Comparison of ENCODE assay signal across 24 cellular contexts in genomic region chr12:132578826-132579225, GRCh38. TPM values are rescaled to one million over a fixed set of nuclear protein-coding genes. Genes with fewer than 3 reads are reported as not detected.
A peak's percentile ranks its signal among the peaks of the same experiment; 100 is the strongest.
DNase-seq lines count a peak whose midpoint lies in the region; ATAC-seq and TF ChIP-seq lines count a peak whose summit lies in the region.
"Had no signal": no experiment of that assay in that cellular context is flagged by ENCODE, and none has a peak within 500 bp of the region (broad histone marks: within the 10 kb centered on the region; RNA-seq: fewer than 3 reads in every experiment).

No MANE protein-coding gene starts in this region.

- no peak for TF ChIP-seq POLR2A in GM18505 (IDR thresholded peaks at IDR 0.05; ENCODE audit: borderline replicate concordance, extremely low read depth, insufficient read depth, insufficient read length)

- no peak for DNase-seq in glutamatergic neuron
- no peak for DNase-seq in neural crest cell (ENCODE audit: low read depth, low spot score)
- DNase-seq in stimulated activated effector memory CD8-positive, alpha-beta T cell treated with anti-CD3 and anti-CD28 coated beads, Interleukin-12 subunit alpha, Interleukin-12 subunit beta, amount 100 ng/mL, for 72 hours (ENCODE audit: low spot score in 2 of 2): no peak
- no peak for DNase-seq in globus pallidus (ENCODE audit: low spot score)
- DNase-seq: ACHN; BE2C; C1 segment of cervical spinal cord; CD4-positive, alpha-beta memory T cell; CD4-positive, CD25-positive, alpha-beta regulatory T cell; CD8-positive, alpha-beta memory T cell; COR-L47; DMS 273 treated with DMSO at 0.1 percent for 48 hours; DMS153; DMS53; DMS79; DND-41; EL; GDM1 had no signal

- H3K4me3 Mint-ChIP-seq in glutamatergic neuron (ENCODE audit: unreplicated experiment) (peak overlapping the region; percentile 39), neural crest cell (no peak overlapping the region)
- H3K4me3 Mint-ChIP-seq in stimulated activated effector memory CD8-positive, alpha-beta T cell treated with anti-CD3 and anti-CD28 coated beads, Interleukin-12 subunit alpha, Interleukin-12 subunit beta, amount 100 ng/mL, for 72 hours: no peak overlapping the region
- H3K4me3 Mint-ChIP-seq: CD14-positive monocyte; CD4-positive, alpha-beta memory T cell; CD4-positive, CD25-positive, alpha-beta regulatory T cell; CD8-positive, alpha-beta memory T cell had no signal

- H3K36me3 Mint-ChIP-seq in glutamatergic neuron (ENCODE audit: unreplicated experiment) (peaks cover 9% of the 10 kb centered on the region), neural crest cell (ENCODE audit: low read depth) (peaks cover 12% of the 10 kb centered on the region)
- peaks cover 26% of the 10 kb centered on the region for H3K36me3 Mint-ChIP-seq in stimulated activated effector memory CD8-positive, alpha-beta T cell treated with anti-CD3 and anti-CD28 coated beads, Interleukin-12 subunit alpha, Interleukin-12 subunit beta, amount 100 ng/mL, for 72 hours

- TF ChIP-seq CTCF in glutamatergic neuron (IDR thresholded peaks at IDR 0.05; ENCODE audit: partially characterized antibody, unreplicated experiment) (no peak), neural crest cell (conservative IDR thresholded peaks at IDR 0.05) (no peak)

- no peak for ATAC-seq in stimulated activated effector memory CD8-positive, alpha-beta T cell treated with anti-CD3 and anti-CD28 coated beads, Interleukin-12 subunit alpha, Interleukin-12 subunit beta, amount 100 ng/mL, for 72 hours
- no peak for ATAC-seq in GM18505 (IDR thresholded peaks at IDR 0.05; ENCODE audit: unreplicated experiment)
- ATAC-seq: GM12878 had no signal

- H3K27ac Mint-ChIP-seq in glutamatergic neuron (ENCODE audit: unreplicated experiment) (peak overlapping the region; percentile 53), neural crest cell (ENCODE audit: unreplicated experiment) (peak overlapping the region; percentile 81)
- H3K27ac Mint-ChIP-seq in stimulated activated effector memory CD8-positive, alpha-beta T cell treated with anti-CD3 and anti-CD28 coated beads, Interleukin-12 subunit alpha, Interleukin-12 subunit beta, amount 100 ng/mL, for 72 hours: peak overlapping the region; percentile 83
- H3K27ac Mint-ChIP-seq: CD4-positive, CD25-positive, alpha-beta regulatory T cell had no signal

- H3K4me1 Mint-ChIP-seq in glutamatergic neuron (ENCODE audit: low read depth, unreplicated experiment) (peaks cover 2% of the 10 kb centered on the region), neural crest cell (peaks cover 3% of the 10 kb centered on the region)
- no peaks in the 10 kb centered on the region for H3K4me1 Mint-ChIP-seq in stimulated activated effector memory CD8-positive, alpha-beta T cell treated with anti-CD3 and anti-CD28 coated beads, Interleukin-12 subunit alpha, Interleukin-12 subunit beta, amount 100 ng/mL, for 72 hours
- H3K4me1 Mint-ChIP-seq: CD14-positive monocyte; CD4-positive, CD25-positive, alpha-beta regulatory T cell; CD8-positive, alpha-beta memory T cell had no signal

- peaks cover 33% of the 10 kb centered on the region for H3K27me3 Mint-ChIP-seq in glutamatergic neuron (ENCODE audit: unreplicated experiment)
- peaks cover 25% of the 10 kb centered on the region for H3K27me3 Mint-ChIP-seq in neural crest cell (ENCODE audit: low read depth)
- H3K27me3 Mint-ChIP-seq: CD4-positive, alpha-beta memory T cell; CD4-positive, CD25-positive, alpha-beta regulatory T cell had no signal

- H3K9me3 Mint-ChIP-seq in glutamatergic neuron (ENCODE audit: unreplicated experiment) (peaks cover 28% of the 10 kb centered on the region), neural crest cell (no peaks in the 10 kb centered on the region)
- H3K9me3 Mint-ChIP-seq in stimulated activated effector memory CD8-positive, alpha-beta T cell treated with anti-CD3 and anti-CD28 coated beads, Interleukin-12 subunit alpha, Interleukin-12 subunit beta, amount 100 ng/mL, for 72 hours: no peaks in the 10 kb centered on the region
- H3K9me3 Mint-ChIP-seq: CD4-positive, alpha-beta memory T cell; CD4-positive, CD25-positive, alpha-beta regulatory T cell; CD8-positive, alpha-beta memory T cell had no signal

RNA-seq across cellular contexts. Expression of gene LRCOL1, which starts 31.6 kb away (rescaled TPM):
- total RNA-seq in glutamatergic neuron (ENCODE audit: unreplicated experiment) (not detected), neural crest cell (0.93 and 1.7 TPM in 2 replicates)
- total RNA-seq: A673; CD4-positive, alpha-beta memory T cell; CD4-positive, CD25-positive, alpha-beta regulatory T cell; CD8-positive, alpha-beta memory T cell; Daoy; G401; GM12878 had no signal

RNA-seq across cellular contexts. Expression of gene P2RX2, which starts 39.8 kb away (rescaled TPM):
- 4.1 TPM for total RNA-seq in glutamatergic neuron (ENCODE audit: unreplicated experiment)
- total RNA-seq in neural crest cell: not detected in 2 replicates
- total RNA-seq: A673; CD4-positive, alpha-beta memory T cell; CD4-positive, CD25-positive, alpha-beta regulatory T cell; CD8-positive, alpha-beta memory T cell; Daoy; GM12878 had no signal
